ENCODE assay signal across 8 cellular contexts in the genomic region with DNA sequence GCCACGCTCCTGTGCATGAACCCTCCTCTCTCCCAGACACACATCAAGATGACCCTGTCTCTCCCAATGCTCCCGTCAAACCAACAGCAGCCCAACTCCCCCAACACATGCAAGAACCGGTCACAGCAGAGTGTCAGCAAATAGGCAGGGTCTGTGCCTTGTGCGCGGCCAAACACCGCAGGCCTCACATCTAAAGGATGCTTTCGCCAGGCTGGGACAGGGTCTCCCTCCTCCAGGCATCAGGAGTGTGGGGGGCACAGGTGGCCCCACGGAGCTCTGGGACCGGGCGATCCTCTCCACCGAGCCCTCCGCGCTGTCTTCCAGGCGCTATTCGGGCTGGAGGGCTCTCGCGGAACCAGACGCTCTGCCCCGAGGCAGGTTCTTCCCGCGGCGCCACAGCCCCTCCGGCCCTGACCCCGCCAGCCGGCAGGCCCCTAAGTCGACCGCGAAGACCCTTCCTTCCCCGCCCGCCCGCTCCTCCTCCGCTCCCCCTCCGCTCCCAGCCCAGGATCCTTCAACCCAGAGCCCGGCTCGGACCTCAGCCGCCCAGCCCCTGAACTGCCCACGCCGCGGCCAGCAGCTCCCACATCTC. TPM values are rescaled to one million over a fixed set of nuclear protein-coding genes. Genes with fewer than 3 reads are reported as not detected.
DNase-seq lines count a peak whose midpoint lies in the region; ATAC-seq and TF ChIP-seq lines count a peak whose summit lies in the region.

No MANE protein-coding gene starts in this region.

- CTCF ChIA-PET in activated CD4-positive, alpha-beta T cell treated with anti-CD3 and anti-CD28 coated beads for 36 hours (lab: Charles Lee): interaction anchor here (0.5 to 1.3 kb wide), 3 partner anchors 10 to 1025 kb away, joined by 3 to 4 read pairs (median 4); partner anchors contain the start of gene SAAL1
- CTCF ChIA-PET in SK-N-SH (lab: Yijun Ruan, JAX): interaction anchor here (0.9 to 3.4 kb wide), 7 partner anchors 9 to 490 kb away, joined by 3 to 12 read pairs (median 4); no protein-coding TSS in a partner anchor

- H3K4me3 ChIP-seq in SK-N-SH (ENCODE audit: low read depth in 2 of 2, low read length in 1 of 2) (peak overlapping the region; percentile 85 to 96), coronary artery (peak overlapping the region; percentile 89), liver (ENCODE audit: low read depth in 1 of 3, low read length in 3 of 3) (peak overlapping the region; percentile 49 to 76 (median 71))

- no peaks in the 10 kb centered on the region for H3K36me3 ChIP-seq in SK-N-SH (replicated peaks in 1 of 2; ENCODE audit: control insufficient read depth in 1 of 2, insufficient read depth in 2 of 2, low read length in 1 of 2)
- H3K36me3 ChIP-seq in liver (ENCODE audit: control insufficient read depth in 4 of 4, insufficient read depth in 3 of 4, low read depth in 1 of 4, low read length in 3 of 4): no peaks in the 10 kb centered on the region

- H3K9me2 ChIP-seq in SK-N-SH: no peaks in the 10 kb centered on the region

- peak overlapping the region; percentile 97 for H2AFZ ChIP-seq in SK-N-SH (ENCODE audit: low read depth)

- TF ChIP-seq RAD21 in SK-N-SH (IDR thresholded peaks at IDR 0.05; ENCODE audit: low read length) (no peak), liver (IDR thresholded peaks at IDR 0.05) (no peak)

- no peaks in the 10 kb centered on the region for H3K9me3 Mint-ChIP-seq in activated CD4-positive, alpha-beta T cell treated with anti-CD3 and anti-CD28 coated beads for 36 hours (ENCODE audit: low read depth)

- no peaks in the 10 kb centered on the region for H3K27me3 Mint-ChIP-seq in activated CD4-positive, alpha-beta T cell treated with anti-CD3 and anti-CD28 coated beads for 36 hours

- H3K9me3 ChIP-seq in SK-N-SH: no peaks in the 10 kb centered on the region
- no peaks in the 10 kb centered on the region for H3K9me3 ChIP-seq in liver (ENCODE audit: control insufficient read depth in 4 of 4, low read length in 3 of 4)

- H3K4me1 Mint-ChIP-seq in activated CD4-positive, alpha-beta T cell treated with anti-CD3 and anti-CD28 coated beads for 36 hours: peaks cover 39% of the 10 kb centered on the region

- peak; percentile 41 for DNase-seq in activated CD4-positive, alpha-beta T cell treated with anti-CD3 and anti-CD28 coated beads for 36 hours
- no peak for DNase-seq in activated CD4-positive, alpha-beta T cell treated with anti-CD3 and anti-CD28 coated beads, Interleukin-2, amount 50 U/mL, for 1 hour
- DNase-seq in SK-N-SH (peak; percentile 57), coronary artery (ENCODE audit: low spot score) (peak; percentile 77), AML-193 (lab: John Stamatoyannopoulos, UW) (no peak)
- peak; percentile 15 for DNase-seq in stimulated activated naive CD8-positive, alpha-beta T cell treated with anti-CD3 and anti-CD28 coated beads, Interleukin-15, Interleukin-2, amounts not matched to agents 100 U/mL and 50 U/mL, for 24 hours

- H3K79me2 ChIP-seq in SK-N-SH (ENCODE audit: insufficient read depth): peaks cover 3% of the 10 kb centered on the region; the same call in 1 of the 2 replicates

- peaks cover 5% of the 10 kb centered on the region for H3F3A ChIP-seq in SK-N-SH (replicated peaks; ENCODE audit: insufficient read depth)

- intact Hi-C loops in activated CD4-positive, alpha-beta T cell treated with anti-CD3 and anti-CD28 coated beads for 36 hours (cut with DNase I, micrococcal nuclease): loop anchor here (2.0 to 10.0 kb wide), 9 partner anchors 512 to 1275 kb away; partner anchors contain the start of genes C11orf58 (in 1 of the 2), E2F8 (in 1 of the 2), PIK3C2A (in 1 of the 2) and RPS13 (in 1 of the 2)

- H3K4me3 Mint-ChIP-seq in activated CD4-positive, alpha-beta T cell treated with anti-CD3 and anti-CD28 coated beads for 36 hours: peak overlapping the region; percentile 85

- POLR2A ChIA-PET in activated CD4-positive, alpha-beta T cell treated with anti-CD3 and anti-CD28 coated beads for 36 hours (lab: Charles Lee): no interaction called here
- POLR2A ChIA-PET in SK-N-SH (lab: Yijun Ruan, JAX): interaction anchor here (0.6 kb wide), 1 partner anchor 9 kb away, joined by 3 read pairs; no protein-coding TSS in a partner anchor

- H3K36me3 Mint-ChIP-seq in activated CD4-positive, alpha-beta T cell treated with anti-CD3 and anti-CD28 coated beads for 36 hours (ENCODE audit: low read depth): peaks cover 6% of the 10 kb centered on the region

- H3K27ac ChIP-seq in SK-N-SH (ENCODE audit: low read depth in 2 of 2, low read length in 1 of 2) (peak overlapping the region in 1 of 2 experiments; percentile 30; a peak in 2 of 4 replicates), coronary artery (peak overlapping the region; percentile 87 to 96), liver (ENCODE audit: low read depth in 1 of 2, low read length in 2 of 2) (peak overlapping the region; percentile 54)

- no peaks in the 10 kb centered on the region for H4K20me1 ChIP-seq in SK-N-SH (ENCODE audit: insufficient read depth)

- WGBS in SK-N-SH (ENCODE audit: low lambda C conversion rate): 8% methylated on average over 11 of the region's 39 CpGs
- 5% methylated on average over 39 of the region's 39 CpGs for WGBS in liver

- H3K27me3 ChIP-seq in SK-N-SH (ENCODE audit: insufficient read depth) (no peaks in the 10 kb centered on the region), liver (ENCODE audit: control insufficient read depth in 4 of 4, insufficient read depth in 4 of 4, low read length in 3 of 4) (no peaks in the 10 kb centered on the region)

- peaks cover 0 to 13% of the 10 kb centered on the region in 2 experiments; a peak in 1 of 4 replicates for H3K4me1 ChIP-seq in SK-N-SH (ENCODE audit: control insufficient read depth in 1 of 2, insufficient read depth in 2 of 2, low read depth in 1 of 2, low read length in 1 of 2)
- H3K4me1 ChIP-seq in liver (ENCODE audit: control insufficient read depth in 4 of 4, insufficient read depth in 4 of 4, low read length in 3 of 4): peaks cover 0 to 12% (median 0%) of the 10 kb centered on the region in 4 donors

- TF ChIP-seq CTCF in SK-N-SH (IDR thresholded peaks at IDR 0.05) (no peak), coronary artery (IDR thresholded peaks at IDR 0.05) (no peak), liver (IDR thresholded peaks at IDR 0.05; ENCODE audit: low read depth, low read length, missing input control) (no peak)

- no peak for TF ChIP-seq EP300 in SK-N-SH (IDR thresholded peaks at IDR 0.05; ENCODE audit: borderline replicate concordance in 1 of 2, low read depth in 1 of 2, low read length in 1 of 2)

- ATAC-seq in activated CD4-positive, alpha-beta T cell treated with anti-CD3 and anti-CD28 coated beads for 36 hours: peak; percentile 3
- peak; percentile 8 for ATAC-seq in HG03175 (IDR thresholded peaks at IDR 0.05; ENCODE audit: unreplicated experiment)
- ATAC-seq in stimulated activated naive CD8-positive, alpha-beta T cell treated with anti-CD3 and anti-CD28 coated beads, Interleukin-15, Interleukin-2, amounts not matched to agents 100 U/mL and 50 U/mL, for 24 hours: no peak

- peak overlapping the region; percentile 92 for H3K27ac Mint-ChIP-seq in activated CD4-positive, alpha-beta T cell treated with anti-CD3 and anti-CD28 coated beads for 36 hours

- peak overlapping the region; percentile 53 for H3K9ac ChIP-seq in SK-N-SH
- peak overlapping the region; percentile 10 to 66 for H3K9ac ChIP-seq in liver (ENCODE audit: low read depth in 1 of 2, low read length in 2 of 2)

- H3K4me2 ChIP-seq in SK-N-SH: peak overlapping the region; percentile 98

TF ChIP-seq in SK-N-SH, 30 proteins besides CTCF, POLR2A, EP300 and RAD21:
- TF ChIP-seq RXRA (IDR thresholded peaks at IDR 0.05; ENCODE audit: borderline replicate concordance, low read depth) (no peak), PBX3 (IDR thresholded peaks at IDR 0.05) (no peak), MEF2A (IDR thresholded peaks at IDR 0.05; ENCODE audit: borderline replicate concordance, low read depth) (no peak), SMC3 (IDR thresholded peaks at IDR 0.05; ENCODE audit: low read depth, low read length) (no peak)

TF ChIP-seq in liver, 16 proteins besides CTCF, POLR2A, EP300 and RAD21:
- TF ChIP-seq TAF1 (conservative IDR thresholded peaks at IDR 0.05): no peak
- no peak for TF ChIP-seq EGR1 (IDR thresholded peaks at IDR 0.05; ENCODE audit: low read depth in 2 of 2)
- no peak for TF ChIP-seq NR2F2 (IDR thresholded peaks at IDR 0.05)
- no peak for TF ChIP-seq HNF4A (conservative IDR thresholded peaks at IDR 0.05)
- TF ChIP-seq RXRA (IDR thresholded peaks at IDR 0.05): no peak

RNA-seq across cellular contexts. Expression of gene SERGEF, which starts 0.4 kb away (rescaled TPM):
- total RNA-seq in activated CD4-positive, alpha-beta T cell treated with anti-CD3 and anti-CD28 coated beads for 36 hours: 10 to 100 TPM; 47.5 to 57.5 TPM
- polyA plus RNA-seq in SK-N-SH (2012; rRNA removed) (20.6 and 23.1 TPM in 2 replicates), liver (10 to 100 TPM; 12.0 to 17.9 TPM)
- 20.3 and 21.8 TPM in 2 replicates for polyA plus RNA-seq in SK-N-SH (2012; cell fraction: cytosol; rRNA removed)
- polyA plus RNA-seq in SK-N-SH (2012; cell fraction: nucleus; rRNA removed): 19.8 and 23.7 TPM in 2 replicates
- total RNA-seq in liver: 10 to 100 TPM; 12.9 to 13.9 TPM

RNA-seq across cellular contexts. Expression of gene TPH1, which starts 33.7 kb away (rescaled TPM):
- under 1 TPM; 0.18 to 0.23 TPM for total RNA-seq in activated CD4-positive, alpha-beta T cell treated with anti-CD3 and anti-CD28 coated beads for 36 hours
- polyA plus RNA-seq in SK-N-SH (2012; rRNA removed) (0.02 and 0.03 TPM in 2 replicates), liver (under 1 TPM; 0.01 to 0.04 TPM)
- polyA plus RNA-seq in SK-N-SH (2012; cell fraction: cytosol; rRNA removed): 0.01 TPM in 2 replicates
- polyA plus RNA-seq in SK-N-SH (2012; cell fraction: nucleus; rRNA removed): 0.06 and 0.17 TPM in 2 replicates
- total RNA-seq in liver: under 1 TPM; 0.17 to 0.19 TPM

Comparison
In these comparisons a context has a peak if more than half of its experiments do, and no peak if none do; other contexts are left out.
1. DNase-seq: peak in activated CD4-positive, alpha-beta T cell treated with anti-CD3 and anti-CD28 coated beads for 36 hours (single experiment), SK-N-SH (single experiment), coronary artery (single experiment) and stimulated activated naive CD8-positive, alpha-beta T cell treated with anti-CD3 and anti-CD28 coated beads, Interleukin-15, Interleukin-2, amounts not matched to agents 100 U/mL and 50 U/mL, for 24 hours (single experiment); none in activated CD4-positive, alpha-beta T cell treated with anti-CD3 and anti-CD28 coated beads, Interleukin-2, amount 50 U/mL, for 1 hour (single experiment) and AML-193 (0 of 2).
2. Peak in every context shown above with its lines, with median percentiles within 50 percentile points of each other: H3K4me3 ChIP-seq.